Comparison of ENCODE assay signal across 18 cellular contexts in the genomic region with DNA sequence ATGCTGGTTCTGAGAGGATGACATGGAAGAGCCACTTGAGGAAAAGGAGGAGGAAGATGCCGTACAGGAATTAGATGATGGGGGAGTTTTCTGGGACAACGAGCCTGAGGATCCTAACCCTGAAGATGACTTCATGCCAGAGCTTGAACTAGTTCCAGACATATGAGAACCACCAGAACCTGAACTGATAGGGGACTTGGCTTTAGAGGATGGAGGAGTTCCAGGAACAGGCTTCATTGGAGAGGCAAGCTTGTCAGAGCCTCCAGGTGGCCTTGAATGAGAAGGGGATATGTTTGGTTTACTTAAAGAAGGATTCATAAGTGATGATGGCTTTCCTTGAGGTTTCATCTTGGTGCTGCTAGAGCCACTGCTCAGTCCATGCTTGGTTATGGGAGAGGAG. TPM values are rescaled to one million over a fixed set of nuclear protein-coding genes. Genes with fewer than 3 reads are reported as not detected.
A peak's percentile ranks its signal among the peaks of the same experiment; 100 is the strongest.
DNase-seq lines count a peak whose midpoint lies in the region; ATAC-seq and TF ChIP-seq lines count a peak whose summit lies in the region.
"Had no signal": no experiment of that assay in that cellular context is flagged by ENCODE, and none has a peak within 500 bp of the region (broad histone marks: within the 10 kb centered on the region; RNA-seq: fewer than 3 reads in every experiment).

No MANE protein-coding gene starts in this region.

- ATAC-seq in stimulated activated naive CD8-positive, alpha-beta T cell treated with anti-CD3 and anti-CD28 coated beads, Interleukin-15, amount 100 ng/mL, for 72 hours, result no peak
- no peak for ATAC-seq in stimulated activated naive CD8-positive, alpha-beta T cell treated with anti-CD3 and anti-CD28 coated beads, Interleukin-15, Interleukin-2, amounts not matched to agents 100 U/mL and 50 U/mL, for 24 hours

- CTCF ChIA-PET in activated naive CD4-positive, alpha-beta T cell treated with anti-CD3 and anti-CD28 coated beads, Interleukin-2, amount 10 ng/mL, durations not matched to agents 7 days and 5 days (lab: Charles Lee), result interaction anchor here (0.6 kb wide), 1 partner anchor 12 kb away, joined by 4 read pairs; no protein-coding TSS in a partner anchor
- CTCF ChIA-PET in activated naive CD4-positive, alpha-beta T cell treated with anti-CD3 and anti-CD28 coated beads for 36 hours (lab: Charles Lee), result interaction anchor here (0.6 kb wide), 1 partner anchor 122 kb away, joined by 3 read pairs; no protein-coding TSS in a partner anchor

- no peaks in the 10 kb centered on the region for H3K27me3 ChIP-seq in H7 (ENCODE audit: control insufficient read depth, insufficient read depth, low read length)
- H3K27me3 ChIP-seq: BE2C, Peyer's patch, SJSA1 had no signal

- H3K4me1 Mint-ChIP-seq in activated naive CD4-positive, alpha-beta T cell treated with anti-CD3 and anti-CD28 coated beads, Interleukin-2, amount 10 ng/mL, durations not matched to agents 7 days and 5 days, result peaks cover 19% of the 10 kb centered on the region
- H3K4me1 Mint-ChIP-seq in activated naive CD4-positive, alpha-beta T cell treated with anti-CD3 and anti-CD28 coated beads for 36 hours (ENCODE audit: low read depth), result peaks cover 32% of the 10 kb centered on the region
- peaks cover 47% of the 10 kb centered on the region for H3K4me1 Mint-ChIP-seq in stimulated activated naive CD8-positive, alpha-beta T cell treated with anti-CD3 and anti-CD28 coated beads, Interleukin-15, amount 100 ng/mL, for 72 hours
- no peaks in the 10 kb centered on the region for H3K4me1 Mint-ChIP-seq in nephron progenitor cell

- H3K36me3 ChIP-seq in H7 (replicated peaks; ENCODE audit: control insufficient read depth, insufficient read depth, low read length), result peaks cover 35% of the 10 kb centered on the region

- peak overlapping the region; percentile 38 for H3K27ac Mint-ChIP-seq in activated naive CD4-positive, alpha-beta T cell treated with anti-CD3 and anti-CD28 coated beads, Interleukin-2, amount 10 ng/mL, durations not matched to agents 7 days and 5 days
- H3K27ac Mint-ChIP-seq in activated naive CD4-positive, alpha-beta T cell treated with anti-CD3 and anti-CD28 coated beads for 36 hours, result no peak overlapping the region
- H3K27ac Mint-ChIP-seq in stimulated activated naive CD8-positive, alpha-beta T cell treated with anti-CD3 and anti-CD28 coated beads, Interleukin-15, amount 100 ng/mL, for 72 hours, result peak overlapping the region; percentile 43 to 69
- H3K27ac Mint-ChIP-seq in nephron progenitor cell, result peak overlapping the region; percentile 33

- H3K36me3 Mint-ChIP-seq in activated naive CD4-positive, alpha-beta T cell treated with anti-CD3 and anti-CD28 coated beads, Interleukin-2, amount 10 ng/mL, durations not matched to agents 7 days and 5 days, result peaks cover 41% of the 10 kb centered on the region
- peaks cover 33% of the 10 kb centered on the region for H3K36me3 Mint-ChIP-seq in activated naive CD4-positive, alpha-beta T cell treated with anti-CD3 and anti-CD28 coated beads for 36 hours (ENCODE audit: low read depth)
- H3K36me3 Mint-ChIP-seq in nephron progenitor cell (ENCODE audit: low read depth), result peaks cover 40% of the 10 kb centered on the region

- DNase-seq in activated naive CD4-positive, alpha-beta T cell treated with anti-CD3 and anti-CD28 coated beads, Interleukin-2, amount 10 ng/mL, durations not matched to agents 7 days and 5 days, result no peak
- DNase-seq in activated naive CD4-positive, alpha-beta T cell treated with anti-CD3 and anti-CD28 coated beads for 36 hours, result no peak
- DNase-seq in stimulated activated naive CD8-positive, alpha-beta T cell treated with anti-CD3 and anti-CD28 coated beads, Interleukin-15, amount 100 ng/mL, for 72 hours, result no peak
- no peak for DNase-seq in stimulated activated naive CD8-positive, alpha-beta T cell treated with anti-CD3 and anti-CD28 coated beads, Interleukin-15, Interleukin-2, amounts not matched to agents 100 U/mL and 50 U/mL, for 24 hours
- no peak for DNase-seq in nephron progenitor cell
- no peak for DNase-seq in NCI-H446 (lab: John Stamatoyannopoulos, UW)
- DNase-seq in H7, result no peak
- DNase-seq: BE2C, DMS79, GM23248, Kasumi-1, NCI-H1694, NCI-H2081 treated with DMSO at 0.1 percent for 48 hours, NCI-H2171 treated with DMSO at 0.1 percent for 48 hours, NCI-H526, Peyer's patch had no signal

- H3K9me3 Mint-ChIP-seq in activated naive CD4-positive, alpha-beta T cell treated with anti-CD3 and anti-CD28 coated beads, Interleukin-2, amount 10 ng/mL, durations not matched to agents 7 days and 5 days, result no peaks in the 10 kb centered on the region
- H3K9me3 Mint-ChIP-seq in activated naive CD4-positive, alpha-beta T cell treated with anti-CD3 and anti-CD28 coated beads for 36 hours, result no peaks in the 10 kb centered on the region
- no peaks in the 10 kb centered on the region for H3K9me3 Mint-ChIP-seq in stimulated activated naive CD8-positive, alpha-beta T cell treated with anti-CD3 and anti-CD28 coated beads, Interleukin-15, amount 100 ng/mL, for 72 hours
- no peaks in the 10 kb centered on the region for H3K9me3 Mint-ChIP-seq in nephron progenitor cell

- no peak overlapping the region for H3K4me3 ChIP-seq in H7 (ENCODE audit: insufficient read depth, low read depth, low read length)
- H3K4me3 ChIP-seq: GM23248, HAP-1, Peyer's patch, SJSA1 had no signal

- intact Hi-C loops in activated naive CD4-positive, alpha-beta T cell treated with anti-CD3 and anti-CD28 coated beads for 36 hours (cut with micrococcal nuclease), result loop anchor here (10.0 kb wide), 2 partner anchors 516 to 534 kb away; partner anchors contain the start of genes LASP1, LRRC3C and ORMDL3

- no peak for TF ChIP-seq CTCF in nephron progenitor cell (IDR thresholded peaks at IDR 0.05)

- H3K27me3 Mint-ChIP-seq in activated naive CD4-positive, alpha-beta T cell treated with anti-CD3 and anti-CD28 coated beads, Interleukin-2, amount 10 ng/mL, durations not matched to agents 7 days and 5 days, result no peaks in the 10 kb centered on the region
- H3K27me3 Mint-ChIP-seq in activated naive CD4-positive, alpha-beta T cell treated with anti-CD3 and anti-CD28 coated beads for 36 hours (ENCODE audit: low read depth), result no peaks in the 10 kb centered on the region
- H3K27me3 Mint-ChIP-seq in stimulated activated naive CD8-positive, alpha-beta T cell treated with anti-CD3 and anti-CD28 coated beads, Interleukin-15, amount 100 ng/mL, for 72 hours, result no peaks in the 10 kb centered on the region
- H3K27me3 Mint-ChIP-seq in nephron progenitor cell (ENCODE audit: low read depth, poor library complexity), result peaks cover 3% of the 10 kb centered on the region

- H3K4me3 Mint-ChIP-seq in activated naive CD4-positive, alpha-beta T cell treated with anti-CD3 and anti-CD28 coated beads, Interleukin-2, amount 10 ng/mL, durations not matched to agents 7 days and 5 days, result no peak overlapping the region
- H3K4me3 Mint-ChIP-seq in activated naive CD4-positive, alpha-beta T cell treated with anti-CD3 and anti-CD28 coated beads for 36 hours, result no peak overlapping the region
- H3K4me3 Mint-ChIP-seq in stimulated activated naive CD8-positive, alpha-beta T cell treated with anti-CD3 and anti-CD28 coated beads, Interleukin-15, amount 100 ng/mL, for 72 hours, result no peak overlapping the region
- no peak overlapping the region for H3K4me3 Mint-ChIP-seq in nephron progenitor cell

RNA-seq across cellular contexts. Expression of gene FBXL20, which starts 6.9 kb away (rescaled TPM):
- total RNA-seq in activated naive CD4-positive, alpha-beta T cell treated with anti-CD3 and anti-CD28 coated beads for 36 hours, result 10 to 100 TPM; 14.2 to 15.4 TPM
- 5.7 and 7.7 TPM in 2 replicates for total RNA-seq in H7 (2014; rRNA removed; shearing (Covaris generic))

RNA-seq across cellular contexts. Expression of gene MED1, which starts 42.7 kb away (rescaled TPM):
- total RNA-seq in activated naive CD4-positive, alpha-beta T cell treated with anti-CD3 and anti-CD28 coated beads for 36 hours, result 10 to 100 TPM; 52.4 to 56.1 TPM
- total RNA-seq in H7 (2014; rRNA removed; shearing (Covaris generic)), result 24.3 and 27.3 TPM in 2 replicates

RNA-seq across cellular contexts. Expression of gene CDK12, which starts 52.9 kb away (rescaled TPM):
- total RNA-seq in activated naive CD4-positive, alpha-beta T cell treated with anti-CD3 and anti-CD28 coated beads for 36 hours, result 10 to 100 TPM; 49.8 to 51.0 TPM
- 31.1 and 34.3 TPM in 2 replicates for total RNA-seq in H7 (2014; rRNA removed; shearing (Covaris generic))
